In genomic region chr5:146623009-146623408, GRCh38 we compare ENCODE assay signal across 20 cellular contexts.
DNase-seq lines count a peak whose midpoint lies in the region; TF ChIP-seq lines count a peak whose summit lies in the region.
"Had no signal": no experiment of that assay in that cellular context is flagged by ENCODE, and none has a peak within 500 bp of the region (broad histone marks: within the 10 kb centered on the region; RNA-seq: fewer than 3 reads in every experiment).

No MANE protein-coding gene starts in this region.

- H3K9me3 ChIP-seq in MM.1S (replicated peaks; ENCODE audit: insufficient read depth, low read length) (no peaks in the 10 kb centered on the region), neural cell (ENCODE audit: low read length) (no peaks in the 10 kb centered on the region)
- H3K9me3 ChIP-seq: BE2C, BLaER1 had no signal

- H4K20me1 ChIP-seq in KMS-11 (ENCODE audit: insufficient read depth) (no peaks in the 10 kb centered on the region), MM.1S (ENCODE audit: insufficient read depth, low read length) (no peaks in the 10 kb centered on the region), neural cell (ENCODE audit: insufficient read depth) (no peaks in the 10 kb centered on the region)
- H4K20me1 ChIP-seq: BLaER1 had no signal

- H3K9me3 Mint-ChIP-seq in osteocyte (ENCODE audit: unreplicated experiment), result no peaks in the 10 kb centered on the region
- H3K9me3 Mint-ChIP-seq: CD14-positive monocyte; CD4-positive, CD25-positive, alpha-beta regulatory T cell had no signal

- H3K27me3 ChIP-seq in KMS-11 (ENCODE audit: insufficient read depth, low read depth) (no peaks in the 10 kb centered on the region), MM.1S (replicated peaks; ENCODE audit: insufficient read depth, low read length) (no peaks in the 10 kb centered on the region), neural cell (ENCODE audit: insufficient read depth, low read depth, low read length) (no peaks in the 10 kb centered on the region)
- H3K27me3 ChIP-seq: BE2C, BLaER1 had no signal

- DNase-seq in MM.1S, result peak; percentile 70
- no peak for DNase-seq in central memory CD4-positive, alpha-beta T cell
- DNase-seq in osteocyte (ENCODE audit: extremely low spot score, unreplicated experiment), result no peak
- DNase-seq: 8988T; ACHN; BE2C; C1 segment of cervical spinal cord; CD4-positive, alpha-beta memory T cell; CD4-positive, CD25-positive, alpha-beta regulatory T cell; CD8-positive, alpha-beta memory T cell; DMS 273 treated with DMSO at 0.1 percent for 48 hours; DMS153; DMS79; DND-41; GDM1 had no signal

- H3K79me2 ChIP-seq in KMS-11 (ENCODE audit: insufficient read depth, low read depth), result no peaks in the 10 kb centered on the region
- H3K79me2 ChIP-seq in MM.1S (ENCODE audit: low read length), result no peaks in the 10 kb centered on the region
- H3K79me2 ChIP-seq in neural cell (replicated peaks; ENCODE audit: insufficient read depth, low read length), result no peaks in the 10 kb centered on the region

- no peaks in the 10 kb centered on the region for H3K27me3 Mint-ChIP-seq in osteocyte (ENCODE audit: unreplicated experiment)
- H3K27me3 Mint-ChIP-seq: CD4-positive, alpha-beta memory T cell; CD4-positive, CD25-positive, alpha-beta regulatory T cell; CD8-positive, alpha-beta memory T cell had no signal

- H3K4me1 ChIP-seq in KMS-11 (ENCODE audit: low read depth, poor library complexity, severe bottlenecking) (peaks cover 28% of the 10 kb centered on the region), MM.1S (ENCODE audit: low read length) (peaks cover 12% of the 10 kb centered on the region)
- H3K4me1 ChIP-seq: BLaER1 had no signal

- no peak overlapping the region for H3K27ac Mint-ChIP-seq in osteocyte (ENCODE audit: unreplicated experiment)
- H3K27ac Mint-ChIP-seq: CD14-positive monocyte; CD4-positive, alpha-beta memory T cell; CD4-positive, CD25-positive, alpha-beta regulatory T cell had no signal

- no peaks in the 10 kb centered on the region for H3K4me1 Mint-ChIP-seq in osteocyte (ENCODE audit: unreplicated experiment)
- H3K4me1 Mint-ChIP-seq: CD14-positive monocyte; CD4-positive, alpha-beta memory T cell; CD4-positive, CD25-positive, alpha-beta regulatory T cell; CD8-positive, alpha-beta memory T cell had no signal

- H3K27ac ChIP-seq in KMS-11 (peak overlapping the region; percentile 9; the same call in 1 of the 2 replicates), MM.1S (ENCODE audit: low read length) (no peak overlapping the region), neural cell (ENCODE audit: low read length) (peak overlapping the region; percentile 58)
- H3K27ac ChIP-seq: BLaER1 had no signal

- H2AFZ ChIP-seq in KMS-11 (ENCODE audit: low read depth) (no peak overlapping the region), MM.1S (ENCODE audit: low read length) (no peak overlapping the region), neural cell (ENCODE audit: low read depth, low read length) (no peak overlapping the region)

- no peak overlapping the region for H3K9ac ChIP-seq in KMS-11
- no peak overlapping the region for H3K9ac ChIP-seq in MM.1S (ENCODE audit: low read length)
- no peak overlapping the region for H3K9ac ChIP-seq in neural cell (ENCODE audit: low read length)
- H3K9ac ChIP-seq: BLaER1 had no signal

- no peaks in the 10 kb centered on the region for H3F3A ChIP-seq in MM.1S (ENCODE audit: insufficient read depth, low read length)
- H3F3A ChIP-seq in neural cell (ENCODE audit: insufficient read depth, low read length, poor library complexity, severe bottlenecking), result no peaks in the 10 kb centered on the region

- H3K36me3 ChIP-seq in KMS-11 (ENCODE audit: insufficient read depth), result no peaks in the 10 kb centered on the region
- H3K36me3 ChIP-seq in MM.1S (replicated peaks; ENCODE audit: insufficient read depth, low read length), result no peaks in the 10 kb centered on the region
- peaks cover 12% of the 10 kb centered on the region for H3K36me3 ChIP-seq in neural cell (ENCODE audit: insufficient read depth, low read length)
- H3K36me3 ChIP-seq: BE2C, BLaER1 had no signal

- H3K4me3 ChIP-seq in KMS-11 (IDR thresholded peaks at IDR 0.05; ENCODE audit: insufficient read depth, low read depth, low read length), result no peak overlapping the region
- no peak overlapping the region for H3K4me3 ChIP-seq in MM.1S (ENCODE audit: low read length)
- peak overlapping the region; percentile 6 for H3K4me3 ChIP-seq in neural cell (ENCODE audit: low read length)
- H3K4me3 ChIP-seq: BLaER1, GM12878 had no signal

- H3K4me2 ChIP-seq in KMS-11 (peak overlapping the region; percentile 63), MM.1S (ENCODE audit: low read depth, low read length) (peak overlapping the region; percentile 47), neural cell (ENCODE audit: low read length) (peak overlapping the region; percentile 31)
- H3K4me2 ChIP-seq: BLaER1 had no signal

- no peak for TF ChIP-seq RAD21 in neural cell (conservative IDR thresholded peaks at IDR 0.05)

- H3K9me2 ChIP-seq in MM.1S (replicated peaks; ENCODE audit: insufficient read depth, low read length) (no peaks in the 10 kb centered on the region), neural cell (ENCODE audit: insufficient read depth, low read length) (no peaks in the 10 kb centered on the region)

- no peaks in the 10 kb centered on the region for H3K36me3 Mint-ChIP-seq in osteocyte (ENCODE audit: unreplicated experiment)
- H3K36me3 Mint-ChIP-seq: CD14-positive monocyte; CD4-positive, CD25-positive, alpha-beta regulatory T cell had no signal

- TF ChIP-seq CTCF in KMS-11 (conservative IDR thresholded peaks at IDR 0.05; ENCODE audit: low read depth, low read length) (no peak), MM.1S (IDR thresholded peaks at IDR 0.05; ENCODE audit: low read length) (no peak), neural cell (IDR thresholded peaks at IDR 0.05; ENCODE audit: poor library complexity, severe bottlenecking) (no peak), osteocyte (IDR thresholded peaks at IDR 0.05) (no peak)

- no peak for TF ChIP-seq EP300 in neural cell (conservative IDR thresholded peaks at IDR 0.05; ENCODE audit: poor library complexity, severe bottlenecking)

- H3K4me3 Mint-ChIP-seq in osteocyte (ENCODE audit: unreplicated experiment), result no peak overlapping the region
- H3K4me3 Mint-ChIP-seq: CD14-positive monocyte; CD4-positive, alpha-beta memory T cell; CD4-positive, CD25-positive, alpha-beta regulatory T cell; CD8-positive, alpha-beta memory T cell had no signal

TF ChIP-seq in neural cell, 6 proteins besides CTCF, POLR2A, EP300 and RAD21:
- TF ChIP-seq SMC3 (conservative IDR thresholded peaks at IDR 0.05; ENCODE audit: poor library complexity) (no peak), EZH2 (IDR thresholded peaks at IDR 0.05; ENCODE audit: borderline replicate concordance, insufficient read depth, low read length, poor library complexity, severe bottlenecking) (no peak), MXI1 (conservative IDR thresholded peaks at IDR 0.05; ENCODE audit: poor library complexity, severe bottlenecking) (no peak), REST (IDR thresholded peaks at IDR 0.05; ENCODE audit: borderline replicate concordance) (no peak)
TF ChIP-seq in neural cell: peak in this region for 0.
